33 cellular contexts compared by ENCODE assay signal in the genomic region with DNA sequence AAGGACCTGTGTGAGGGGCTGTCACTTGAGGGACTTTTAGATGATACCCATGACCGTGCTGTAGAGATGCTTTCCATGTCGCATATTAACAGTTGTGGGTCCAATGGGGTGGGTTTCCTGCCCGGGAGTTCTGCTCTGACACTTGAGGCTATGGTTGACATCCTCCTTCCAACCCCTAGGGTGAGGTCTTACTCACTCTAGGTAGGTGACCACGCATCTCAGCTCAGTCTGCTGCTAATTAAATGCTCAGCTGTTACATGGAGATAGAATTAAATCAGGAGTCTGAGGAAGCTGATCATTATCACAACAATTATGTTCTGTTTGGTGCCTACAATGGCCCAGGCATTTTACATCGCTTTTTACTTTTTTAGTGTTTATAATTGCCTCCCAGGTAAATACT. TPM values are rescaled to one million over a fixed set of nuclear protein-coding genes. Genes with fewer than 3 reads are reported as not detected.
"Had no signal": no experiment of that assay in that cellular context is flagged by ENCODE, and none has a peak within 500 bp of the region (broad histone marks: within the 10 kb centered on the region; RNA-seq: fewer than 3 reads in every experiment).

No MANE protein-coding gene starts in this region.

- ATAC-seq: activated CD8-positive, alpha-beta T cell treated with anti-CD3 and anti-CD28 coated beads for 36 hours; activated naive CD4-positive, alpha-beta T cell treated with anti-CD3 and anti-CD28 coated beads, Interleukin-2, amount 50 U/mL, for 72 hours; activated T-cell treated with anti-CD3 and anti-CD28 coated beads, Interleukin-2, amount 50 U/mL, for 4 hours; activated T-cell treated with anti-CD3 and anti-CD28 coated beads, Interleukin-2, amount 50 U/mL, for 72 hours; activated T-helper 17 cell treated with anti-CD3 and anti-CD28 coated beads, Interleukin-2, amount 50 U/mL, for 72 hours had no signal

- DNase-seq: activated B cell treated with CpG ODN at 0.5 μM for 24 hours; activated CD4-positive, alpha-beta memory T cell treated with anti-CD3 and anti-CD28 coated beads for 36 hours; activated CD4-positive, alpha-beta T cell treated with anti-CD3 and anti-CD28 coated beads for 48 hours; activated CD4-positive, alpha-beta T cell treated with anti-CD3 and anti-CD28 coated beads, Interleukin-2, amount 50 U/mL, for 1 hour; activated CD4-positive, alpha-beta T cell treated with anti-CD3 and anti-CD28 coated beads, Interleukin-2, amount 50 U/mL, for 4 hours; activated CD4-positive, CD25-positive, alpha-beta regulatory T cell treated with anti-CD3 and anti-CD28 coated beads, Interleukin-2, amount 50 U/mL, for 72 hours; activated CD8-positive, alpha-beta memory T cell treated with anti-CD3 and anti-CD28 coated beads, Interleukin-2, amount 50 U/mL, for 4 hours; activated CD8-positive, alpha-beta T cell treated with anti-CD3 and anti-CD28 coated beads for 36 hours; activated effector memory CD4-positive, alpha-beta T cell treated with anti-CD3 and anti-CD28 coated beads, Interleukin-2, amount 50 U/mL, for 16 hours; activated gamma-delta T cell treated with Interleukin-2 at 50 U/mL for 16 hours; activated naive CD4-positive, alpha-beta T cell; activated naive CD4-positive, alpha-beta T cell treated with anti-CD3 and anti-CD28 coated beads for 36 hours; activated naive CD4-positive, alpha-beta T cell treated with anti-CD3 and anti-CD28 coated beads, Interleukin-2, amount 50 U/mL, for 16 hours; activated naive CD8-positive, alpha-beta T cell treated with anti-CD3 and anti-CD28 coated beads for 36 hours; activated T-cell treated with anti-CD3 and anti-CD28 coated beads for 4 hours; activated T-cell treated with anti-CD3 and anti-CD28 coated beads, Interleukin-2, amount 50 U/mL, for 1 hour; activated T-cell treated with anti-CD3 and anti-CD28 coated beads, Interleukin-2, amount 50 U/mL, for 4 hours; activated T-cell treated with anti-CD3 and anti-CD28 coated beads, Interleukin-2, amount 50 U/mL, for 72 hours; adrenal gland; amniotic stem cell; aorta; caudate nucleus; cerebellar nuclear complex; colonic mucosa; T-helper 1 cell; T-helper 2 cell; T-helper 9 cell had no signal

- H3K36me3 ChIP-seq: adrenal gland, cardiac muscle cell, colonic mucosa had no signal

- H3K9me3 ChIP-seq: adrenal gland, colonic mucosa had no signal

- FAIRE-seq: bronchial epithelial cell, TTC549 had no signal

- H3K4me3 ChIP-seq: adrenal gland, cardiac muscle cell, colonic mucosa had no signal

- H3K27ac ChIP-seq: adrenal gland, cardiac muscle cell, colonic mucosa, VCaP had no signal

- H3K4me1 ChIP-seq: adrenal gland, colonic mucosa had no signal

RNA-seq across cellular contexts. Expression of gene TBX21, which starts 48.4 kb away (rescaled TPM):
- polyA plus RNA-seq: aorta had no signal
